ENCODE assay signal across 1 cellular context in the genomic region with DNA sequence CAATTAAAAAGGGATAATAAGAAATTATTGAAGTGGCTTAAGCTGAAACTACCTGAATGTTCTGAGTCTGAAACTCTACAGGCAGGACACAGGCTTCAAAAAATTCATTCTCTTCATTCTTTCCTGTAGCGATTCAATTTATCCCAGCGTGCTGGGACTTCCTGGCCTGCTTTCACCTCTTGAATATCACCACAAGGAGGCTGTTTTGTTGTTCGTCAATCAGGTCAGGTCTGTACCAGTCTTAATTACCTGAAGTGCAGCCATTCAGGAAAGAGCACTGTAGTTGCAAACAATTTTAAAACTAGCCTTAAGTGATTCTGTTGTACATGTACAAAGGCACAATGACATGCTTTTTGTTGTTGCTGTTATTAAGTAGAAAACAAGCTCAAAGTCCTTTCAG.
TF ChIP-seq lines count a peak whose summit lies in the region.

No MANE protein-coding gene starts in this region.

TF ChIP-seq in H1, 55 proteins besides CTCF, POLR2A, EP300 and RAD21:
- TF ChIP-seq ATF2 (IDR thresholded peaks at IDR 0.05; ENCODE audit: low read length) (no peak), SIN3A (conservative IDR thresholded peaks at IDR 0.05 in 1 of 2, IDR thresholded peaks at IDR 0.05 in 1 of 2; ENCODE audit: low read depth in 1 of 2, low read length in 2 of 2) (no peak)
